1 cellular context compared by ENCODE assay signal in genomic region chr2:240560480-240561324, GRCh38.
A peak's percentile ranks its signal among the peaks of the same experiment; 100 is the strongest.
TF ChIP-seq lines count a peak whose summit lies in the region.

No MANE protein-coding gene starts in this region.

TF ChIP-seq in HepG2, 621 proteins besides CTCF, POLR2A, EP300 and RAD21 (continued from another document and continues in another):
- no peak for TF ChIP-seq LRRFIP1 (CRISPR knock-in tag; conservative IDR thresholded peaks at IDR 0.05)
- no peak for TF ChIP-seq HMGA1 (CRISPR knock-in tag; conservative IDR thresholded peaks at IDR 0.05)
- peak; percentile 93; the same call in 1 of the 2 replicates for TF ChIP-seq TOE1 (CRISPR knock-in tag; IDR thresholded peaks at IDR 0.05)
- TF ChIP-seq FOXK2 (IDR thresholded peaks at IDR 0.05), result peak; percentile 28; the same call in 1 of the 2 replicates
- no peak for TF ChIP-seq ZNF496 (CRISPR knock-in tag; IDR thresholded peaks at IDR 0.05; ENCODE audit: insufficient replicate concordance)
- peak; percentile 31; the same call in 1 of the 2 replicates for TF ChIP-seq ZNF570 (CRISPR knock-in tag; IDR thresholded peaks at IDR 0.05; ENCODE audit: borderline replicate concordance)
- TF ChIP-seq NFYC (CRISPR knock-in tag; IDR thresholded peaks at IDR 0.05), result peak; percentile 76
- TF ChIP-seq ZNF720 (CRISPR knock-in tag; IDR thresholded peaks at IDR 0.05), result no peak
- peak; percentile 78; the same call in 1 of the 2 replicates for TF ChIP-seq ZNF225 (CRISPR knock-in tag; IDR thresholded peaks at IDR 0.05)
- no peak for TF ChIP-seq ZNF362 (CRISPR knock-in tag; IDR thresholded peaks at IDR 0.05; ENCODE audit: borderline replicate concordance)
- TF ChIP-seq ZNF775 (CRISPR knock-in tag; IDR thresholded peaks at IDR 0.05; ENCODE audit: borderline replicate concordance), result no peak
- peak; percentile 72 for TF ChIP-seq CBX1 (IDR thresholded peaks at IDR 0.05; ENCODE audit: low read depth)
- peak; percentile 87 for TF ChIP-seq YEATS4 (CRISPR knock-in tag; IDR thresholded peaks at IDR 0.05; ENCODE audit: borderline replicate concordance)
- TF ChIP-seq GABPA (IDR thresholded peaks at IDR 0.05; ENCODE audit: low read depth, low read length), result no peak
- TF ChIP-seq GABPA (CRISPR knock-in tag; IDR thresholded peaks at IDR 0.05; ENCODE audit: low read depth), result peak; percentile 90
- no peak; the same call in 1 of the 2 replicates for TF ChIP-seq ZNF530 (CRISPR knock-in tag; IDR thresholded peaks at IDR 0.05; ENCODE audit: low read depth)
- TF ChIP-seq RXRB (CRISPR knock-in tag; IDR thresholded peaks at IDR 0.05; ENCODE audit: borderline replicate concordance), result 0 out of 2 replicates have a peak, but pooled peaks have one; percentile 35
- no peak for TF ChIP-seq FOXO1 (CRISPR knock-in tag; IDR thresholded peaks at IDR 0.05)
- peak; percentile 79 for TF ChIP-seq SKI (IDR thresholded peaks at IDR 0.05; ENCODE audit: partially characterized antibody)
- TF ChIP-seq KLF12 (CRISPR knock-in tag; IDR thresholded peaks at IDR 0.05; ENCODE audit: borderline replicate concordance), result no peak
- no peak for TF ChIP-seq MTF2 (CRISPR knock-in tag; IDR thresholded peaks at IDR 0.05; ENCODE audit: borderline replicate concordance)
- peak; percentile 88 for TF ChIP-seq PHF8 (CRISPR knock-in tag; IDR thresholded peaks at IDR 0.05)
- TF ChIP-seq KDM1A (CRISPR knock-in tag; IDR thresholded peaks at IDR 0.05), result no peak
- TF ChIP-seq ZNF253 (CRISPR knock-in tag; IDR thresholded peaks at IDR 0.05; ENCODE audit: borderline replicate concordance), result no peak
- TF ChIP-seq ZNF276 (CRISPR knock-in tag; IDR thresholded peaks at IDR 0.05; ENCODE audit: low read depth), result no peak
- no peak; the same call in 1 of the 2 replicates for TF ChIP-seq ZNF343 (CRISPR knock-in tag; IDR thresholded peaks at IDR 0.05)
- TF ChIP-seq ONECUT2 (CRISPR knock-in tag; IDR thresholded peaks at IDR 0.05), result no peak
- TF ChIP-seq TRIM22 (IDR thresholded peaks at IDR 0.05), result no peak
- TF ChIP-seq ZNF460 (CRISPR knock-in tag; IDR thresholded peaks at IDR 0.05; ENCODE audit: borderline replicate concordance), result no peak
- no peak for TF ChIP-seq DNMT3B (CRISPR knock-in tag; conservative IDR thresholded peaks at IDR 0.05)
- TF ChIP-seq ZNF543 (CRISPR knock-in tag; IDR thresholded peaks at IDR 0.05), result no peak; the same call in 1 of the 2 replicates
- TF ChIP-seq STAT5B (CRISPR knock-in tag; IDR thresholded peaks at IDR 0.05), result 0 out of 2 replicates have a peak, but pooled peaks have one; percentile 46
- peak; percentile 80; the same call in 1 of the 2 replicates for TF ChIP-seq ZNF431 (CRISPR knock-in tag; IDR thresholded peaks at IDR 0.05; ENCODE audit: borderline replicate concordance, low read depth)
- peak; percentile 98 for TF ChIP-seq ZNF784 (CRISPR knock-in tag; IDR thresholded peaks at IDR 0.05; ENCODE audit: borderline replicate concordance)
- no peak for TF ChIP-seq ZBTB3 (CRISPR knock-in tag; IDR thresholded peaks at IDR 0.05; ENCODE audit: borderline replicate concordance, low read depth)
- peak; percentile 88 for TF ChIP-seq POLR2G (IDR thresholded peaks at IDR 0.05; ENCODE audit: low read depth, low read length)
- peak; percentile 73 for TF ChIP-seq ZFP91 (CRISPR knock-in tag; IDR thresholded peaks at IDR 0.05; ENCODE audit: borderline replicate concordance)
- TF ChIP-seq RCOR2 (CRISPR knock-in tag; IDR thresholded peaks at IDR 0.05), result no peak
- no peak; the same call in 1 of the 2 replicates for TF ChIP-seq KLF9 (CRISPR knock-in tag; IDR thresholded peaks at IDR 0.05; ENCODE audit: low read depth)
- TF ChIP-seq RERE (CRISPR knock-in tag; IDR thresholded peaks at IDR 0.05; ENCODE audit: low read depth), result peak; percentile 33
- TF ChIP-seq ETV5 (CRISPR knock-in tag; IDR thresholded peaks at IDR 0.05; ENCODE audit: borderline replicate concordance), result peak; percentile 62; the same call in 1 of the 2 replicates
- TF ChIP-seq RAD51 (IDR thresholded peaks at IDR 0.05; ENCODE audit: borderline replicate concordance), result no peak
- no peak; the same call in 1 of the 2 replicates for TF ChIP-seq CENPBD1 (CRISPR knock-in tag; IDR thresholded peaks at IDR 0.05; ENCODE audit: borderline replicate concordance, low read depth)
- no peak for TF ChIP-seq ZBTB49 (CRISPR knock-in tag; IDR thresholded peaks at IDR 0.05; ENCODE audit: borderline replicate concordance)
